ENCODE assay signal across 8 cellular contexts in genomic region chr3:6799264-6799915, GRCh38.
A peak's percentile ranks its signal among the peaks of the same experiment; 100 is the strongest.
DNase-seq lines count a peak whose midpoint lies in the region; ATAC-seq, FAIRE-seq and TF ChIP-seq lines count a peak whose summit lies in the region.

No MANE protein-coding gene starts in this region.

- H3K27ac ChIP-seq in C4-2B, result no peak overlapping the region

- no peak overlapping the region for H3K27ac Mint-ChIP-seq in memory B cell

- TF ChIP-seq CTCF in C4-2B (conservative IDR thresholded peaks at IDR 0.05), result peak; percentile 89

- in situ Hi-C loops in T47D (cut with HindIII; ENCODE audit: low pct_unique_long_range_greater_than_20kb, low sequenced_read_pairs), result no loop called here

- DNase-seq in NCI-H526 treated with DMSO at 0.1 percent for 48 hours (lab: John Stamatoyannopoulos, UW) (peak; percentile 26), T47D (ENCODE audit: low read depth in 1 of 2, low spot score in 1 of 2) (peak; percentile 16 to 68), memory B cell (ENCODE audit: low spot score in 2 of 2) (peak; percentile 48 to 54), urothelium cell line (ENCODE audit: low spot score) (peak; percentile 41), NCI-H510A treated with DMSO at 0.1 percent for 48 hours (lab: John Stamatoyannopoulos, UW) (no peak)

- H3K4me1 Mint-ChIP-seq in memory B cell, result no peaks in the 10 kb centered on the region

- H3K36me3 Mint-ChIP-seq in memory B cell, result no peaks in the 10 kb centered on the region

- no peaks in the 10 kb centered on the region for H3K27me3 Mint-ChIP-seq in memory B cell

- FAIRE-seq in urothelium cell line (lab: Jason Lieb, UNC), result peak; percentile 74

- ATAC-seq in GM18519 (IDR thresholded peaks at IDR 0.05; ENCODE audit: low FRiP score, unreplicated experiment), result peak; percentile 89
- ATAC-seq in HG02943 (IDR thresholded peaks at IDR 0.05; ENCODE audit: low read depth, unreplicated experiment), result peak; percentile 75
- ATAC-seq in memory B cell (ENCODE audit: low read depth), result peak; percentile 51

- H3K9me3 Mint-ChIP-seq in memory B cell, result no peaks in the 10 kb centered on the region

- no peak overlapping the region for H3K4me3 Mint-ChIP-seq in memory B cell
